In the genomic region with DNA sequence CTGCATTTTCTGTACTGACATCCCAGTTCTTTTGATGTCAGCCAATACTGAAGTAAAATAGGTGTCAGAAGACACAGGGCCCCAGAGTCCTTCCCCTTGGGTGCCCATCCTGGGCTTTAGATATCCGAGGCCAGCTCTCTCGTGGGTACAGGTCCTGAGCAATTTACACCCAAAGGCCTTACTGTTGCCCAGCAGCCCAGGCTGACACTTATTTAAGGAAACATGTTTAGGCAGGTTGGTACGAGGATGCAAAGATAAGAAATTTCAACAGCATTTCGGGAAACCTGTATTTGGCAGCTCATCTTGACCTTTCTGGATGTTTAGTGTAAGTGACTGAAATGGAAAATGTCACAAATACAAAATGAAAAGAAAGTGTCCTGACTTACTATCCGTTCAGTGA, we compare ENCODE assay signal across 17 cellular contexts. TPM values are rescaled to one million over a fixed set of nuclear protein-coding genes. Genes with fewer than 3 reads are reported as not detected.
"Had no signal": no experiment of that assay in that cellular context is flagged by ENCODE, and none has a peak within 500 bp of the region (broad histone marks: within the 10 kb centered on the region; RNA-seq: fewer than 3 reads in every experiment).

No MANE protein-coding gene starts in this region.

- DNase-seq: activated CD4-positive, alpha-beta T cell treated with anti-CD3 and anti-CD28 coated beads for 1 hour; activated CD4-positive, alpha-beta T cell treated with anti-CD3 and anti-CD28 coated beads, Interleukin-2, amount 50 U/mL, for 4 hours; activated naive CD4-positive, alpha-beta T cell treated with anti-CD3 and anti-CD28 coated beads, Interleukin-2, amount 50 U/mL, for 16 hours; effector memory CD8-positive, alpha-beta T cell; immature natural killer cell; left colon; naive thymus-derived CD8-positive, alpha-beta T cell; pancreas; stimulated activated CD4-positive, alpha-beta T cell treated with anti-CD3 and anti-CD28 coated beads, Interleukin-15, amount 100 ng/mL, for 24 hours; stimulated activated CD4-positive, alpha-beta T cell treated with anti-CD3 and anti-CD28 coated beads, Interleukin-4, amount 100 ng/mL, for 24 hours; stimulated activated naive CD4-positive, alpha-beta T cell had no signal

- H3K9me3 ChIP-seq: pancreas, tibial nerve, vagina had no signal

- H3K4me3 ChIP-seq: coronary artery, pancreas, skin epidermis, tibial nerve, vagina had no signal

- H3K4me1 ChIP-seq: pancreas had no signal

- ATAC-seq: effector memory CD8-positive, alpha-beta T cell; left colon; naive thymus-derived CD8-positive, alpha-beta T cell; pancreas; SK-N-SH treated with all-trans-retinoic acid at 6 μM for 48 hours had no signal

- H3K36me3 ChIP-seq: pancreas, tibial nerve, vagina had no signal

- H3K27me3 ChIP-seq: pancreas, tibial nerve, vagina had no signal

- H3K27ac ChIP-seq: coronary artery, pancreas, tibial nerve, vagina had no signal

RNA-seq across cellular contexts. Expression of gene SCHIP1, which starts 19.0 kb away (rescaled TPM):
- total RNA-seq: naive thymus-derived CD8-positive, alpha-beta T cell; T-helper 1 cell treated with Interleukin-12 subunit alpha and Interleukin-12 subunit beta and Interleukin-4 antibody, amounts not matched to agents 30 ng/mL and 1 ng/mL, for 36 hours had no signal
- polyA plus RNA-seq: immature natural killer cell; naive thymus-derived CD8-positive, alpha-beta T cell had no signal
